Comparison of ENCODE assay signal across 20 cellular contexts in the genomic region with DNA sequence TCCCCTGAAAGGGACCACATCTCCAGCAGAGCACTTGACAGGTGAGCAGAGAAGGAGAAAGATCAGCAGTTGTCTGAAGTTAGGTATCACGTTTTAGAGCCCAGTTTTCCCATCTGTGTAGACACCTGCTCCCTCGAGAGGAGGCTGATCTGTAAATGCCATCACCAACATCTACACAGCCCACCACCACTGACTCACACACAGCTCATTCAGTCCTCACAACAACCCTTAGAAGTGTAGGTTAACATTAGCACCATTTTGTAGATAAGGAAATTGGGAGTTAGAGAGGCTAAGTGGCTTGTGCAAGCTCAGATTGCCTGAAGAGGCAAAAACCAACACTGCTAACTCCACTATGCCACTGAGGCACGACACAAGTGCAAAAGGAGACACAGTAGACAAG. TPM values are rescaled to one million over a fixed set of nuclear protein-coding genes. Genes with fewer than 3 reads are reported as not detected.
A peak's percentile ranks its signal among the peaks of the same experiment; 100 is the strongest.
DNase-seq lines count a peak whose midpoint lies in the region; ATAC-seq and TF ChIP-seq lines count a peak whose summit lies in the region.
"Had no signal": no experiment of that assay in that cellular context is flagged by ENCODE, and none has a peak within 500 bp of the region (broad histone marks: within the 10 kb centered on the region; RNA-seq: fewer than 3 reads in every experiment).

No MANE protein-coding gene starts in this region.

- H3K36me3 ChIP-seq in fibroblast of lung (ENCODE audit: control insufficient read depth, insufficient read depth, low read length), result no peaks in the 10 kb centered on the region
- H3K36me3 ChIP-seq: tibial nerve had no signal

- H3K4me3 Mint-ChIP-seq in activated T-cell treated with anti-CD3 and anti-CD28 coated beads, Interleukin-2, amount 50 U/mL, for 4 hours, result no peak overlapping the region
- H3K4me3 Mint-ChIP-seq: activated CD4-positive, alpha-beta memory T cell treated with anti-CD3 and anti-CD28 coated beads, Interleukin-2, amount 10 ng/mL, durations not matched to agents 7 days and 5 days; CD4-positive, alpha-beta T cell; central memory CD8-positive, alpha-beta T cell; neural crest cell had no signal

- no peak overlapping the region for H3K4me2 ChIP-seq in fibroblast of lung (ENCODE audit: extremely low read depth, insufficient read depth, low read length)

- H3K4me3 ChIP-seq in fibroblast of lung (replicated peaks in 1 of 4; ENCODE audit: control extremely low read depth in 1 of 4, insufficient read depth in 1 of 4, low read depth in 3 of 4, low read length in 4 of 4), result no peak overlapping the region
- H3K4me3 ChIP-seq: tibial nerve had no signal

- H4K20me1 ChIP-seq in fibroblast of lung (ENCODE audit: control insufficient read depth, extremely low read depth, insufficient read depth, low read length), result no peaks in the 10 kb centered on the region

- ATAC-seq in activated T-cell treated with anti-CD3 and anti-CD28 coated beads, Interleukin-2, amount 50 U/mL, for 4 hours, result peak; percentile 41 to 68
- peak; percentile 93 for ATAC-seq in stimulated activated naive CD8-positive, alpha-beta T cell treated with anti-CD3 and anti-CD28 coated beads, Interleukin-15, Interleukin-2, amounts not matched to agents 100 U/mL and 50 U/mL, for 24 hours

- no peaks in the 10 kb centered on the region for H3K9me3 Mint-ChIP-seq in activated T-cell treated with anti-CD3 and anti-CD28 coated beads, Interleukin-2, amount 50 U/mL, for 4 hours
- H3K9me3 Mint-ChIP-seq: activated CD4-positive, alpha-beta memory T cell treated with anti-CD3 and anti-CD28 coated beads, Interleukin-2, amount 10 ng/mL, durations not matched to agents 7 days and 5 days; CD4-positive, alpha-beta T cell; central memory CD8-positive, alpha-beta T cell; neural crest cell had no signal

- peaks cover 15% of the 10 kb centered on the region for H3K4me1 ChIP-seq in fibroblast of lung (ENCODE audit: control insufficient read depth, extremely low read depth, insufficient read depth, low read length)

- no peak for DNase-seq in activated T-cell treated with anti-CD3 and anti-CD28 coated beads, Interleukin-2, amount 50 U/mL, for 4 hours
- DNase-seq in activated T-cell treated with anti-CD3 and anti-CD28 coated beads for 4 hours (no peak), NCI-H226 (peak; percentile 33), fibroblast of lung (ENCODE audit: low read depth in 2 of 2) (peak in 1 of 2 donors; percentile 44), ACHN (no peak), GF-D8 (lab: John Stamatoyannopoulos, UW) (no peak)
- DNase-seq in stimulated activated naive CD8-positive, alpha-beta T cell treated with anti-CD3 and anti-CD28 coated beads, Interleukin-15, Interleukin-2, amounts not matched to agents 100 U/mL and 50 U/mL, for 24 hours, result no peak
- no peak for DNase-seq in activated CD8-positive, alpha-beta memory T cell treated with anti-CD3 and anti-CD28 coated beads, Interleukin-2, amount 50 U/mL, for 48 hours
- DNase-seq: activated CD4-positive, alpha-beta memory T cell treated with anti-CD3 and anti-CD28 coated beads, Interleukin-2, amount 10 ng/mL, durations not matched to agents 7 days and 5 days; amygdala; CD4-positive, alpha-beta T cell; effector memory CD4-positive, alpha-beta T cell; midbrain; NCI-H1694; NK-92 treated with Interleukin-12 subunit alpha and Interleukin-12 subunit beta, amount 100 ng/mL, for 24 hours; RPMI8226; stimulated activated CD4-positive, alpha-beta T cell treated with anti-CD3 and anti-CD28 coated beads, Interleukin-12 subunit alpha, Interleukin-12 subunit beta, amount 100 ng/mL, for 4 hours had no signal

- no peaks in the 10 kb centered on the region for H3K9me3 ChIP-seq in fibroblast of lung (ENCODE audit: control insufficient read depth, insufficient read depth, low read depth, low read length)
- H3K9me3 ChIP-seq: tibial nerve had no signal

- in situ Hi-C loops in ACHN (cut with HindIII; ENCODE audit: low pct_ligation_motif_present, low pct_unique_long_range_greater_than_20kb, low sequenced_read_pairs), result no loop called here

- H3K36me3 Mint-ChIP-seq in activated T-cell treated with anti-CD3 and anti-CD28 coated beads, Interleukin-2, amount 50 U/mL, for 4 hours (ENCODE audit: insufficient read depth), result peaks cover 20% of the 10 kb centered on the region

- no peaks in the 10 kb centered on the region for H3K27me3 ChIP-seq in fibroblast of lung (ENCODE audit: control insufficient read depth, insufficient read depth, low read length)
- H3K27me3 ChIP-seq: tibial nerve had no signal

- H3K9ac ChIP-seq in fibroblast of lung (ENCODE audit: insufficient read depth, low read length), result no peak overlapping the region

- no peaks in the 10 kb centered on the region for H3K27me3 Mint-ChIP-seq in activated T-cell treated with anti-CD3 and anti-CD28 coated beads, Interleukin-2, amount 50 U/mL, for 4 hours (ENCODE audit: low read depth)
- H3K27me3 Mint-ChIP-seq: activated CD4-positive, alpha-beta memory T cell treated with anti-CD3 and anti-CD28 coated beads, Interleukin-2, amount 10 ng/mL, durations not matched to agents 7 days and 5 days; CD4-positive, alpha-beta T cell; central memory CD8-positive, alpha-beta T cell had no signal

- TF ChIP-seq CTCF in fibroblast of lung (conservative IDR thresholded peaks at IDR 0.05 in 1 of 2, IDR thresholded peaks at IDR 0.05 in 1 of 2; ENCODE audit: low read depth in 1 of 2, low read length in 2 of 2), result no peak

- peak overlapping the region; percentile 41 for H3K27ac ChIP-seq in fibroblast of lung (ENCODE audit: insufficient read depth, low read length)

- no peak overlapping the region for H2AFZ ChIP-seq in fibroblast of lung (ENCODE audit: low read length)

- peaks cover 8% of the 10 kb centered on the region for H3K4me1 Mint-ChIP-seq in activated T-cell treated with anti-CD3 and anti-CD28 coated beads, Interleukin-2, amount 50 U/mL, for 4 hours (ENCODE audit: low read depth)

- H3K79me2 ChIP-seq in fibroblast of lung (ENCODE audit: control insufficient read depth, insufficient read depth, low read length), result no peaks in the 10 kb centered on the region

RNA-seq across cellular contexts. Expression of a gene that starts 37.2 kb away (rescaled TPM):
- total RNA-seq in activated T-cell treated with anti-CD3 and anti-CD28 coated beads, Interleukin-2, amount 50 U/mL, for 4 hours, result 100 to 1,000 TPM; 222 to 278 (median 268) TPM
- 101 and 128 TPM in 2 replicates for total RNA-seq in fibroblast of lung
- 98.2 and 171 TPM in 2 replicates for polyA plus RNA-seq in fibroblast of lung
- polyA plus RNA-seq in fibroblast of lung (2012), result 80.8 and 140 TPM in 2 replicates
- polyA minus RNA-seq in fibroblast of lung (ENCODE audit: low replicate concordance), result 90.7 and 129 TPM in 2 replicates
